Comparison of ENCODE assay signal across 1 cellular context in genomic region chr6:34389034-34389433, GRCh38.
TF ChIP-seq lines count a peak whose summit lies in the region.

No MANE protein-coding gene starts in this region.

TF ChIP-seq in HEK293, 187 proteins besides CTCF, POLR2A, EP300 and RAD21 (continued from another document):
- TF ChIP-seq ZSCAN5A (tag by site-specific recombination; IDR thresholded peaks at IDR 0.05) (0 out of 2 replicates have a peak, but pooled peaks have one; percentile 66), ZIC2 (tag by site-specific recombination; IDR thresholded peaks at IDR 0.05) (0 out of 2 replicates have a peak, but pooled peaks have one; percentile 41), ZNF701 (tag by site-specific recombination; IDR thresholded peaks at IDR 0.05) (no peak), KLF1 (tag by site-specific recombination; IDR thresholded peaks at IDR 0.05) (peak; percentile 30; the same call in 1 of the 2 replicates), ZNF626 (tag by site-specific recombination; IDR thresholded peaks at IDR 0.05) (no peak), ZNF501 (tag by site-specific recombination; IDR thresholded peaks at IDR 0.05) (no peak)
